ENCODE assay signal across 8 cellular contexts in the genomic region with DNA sequence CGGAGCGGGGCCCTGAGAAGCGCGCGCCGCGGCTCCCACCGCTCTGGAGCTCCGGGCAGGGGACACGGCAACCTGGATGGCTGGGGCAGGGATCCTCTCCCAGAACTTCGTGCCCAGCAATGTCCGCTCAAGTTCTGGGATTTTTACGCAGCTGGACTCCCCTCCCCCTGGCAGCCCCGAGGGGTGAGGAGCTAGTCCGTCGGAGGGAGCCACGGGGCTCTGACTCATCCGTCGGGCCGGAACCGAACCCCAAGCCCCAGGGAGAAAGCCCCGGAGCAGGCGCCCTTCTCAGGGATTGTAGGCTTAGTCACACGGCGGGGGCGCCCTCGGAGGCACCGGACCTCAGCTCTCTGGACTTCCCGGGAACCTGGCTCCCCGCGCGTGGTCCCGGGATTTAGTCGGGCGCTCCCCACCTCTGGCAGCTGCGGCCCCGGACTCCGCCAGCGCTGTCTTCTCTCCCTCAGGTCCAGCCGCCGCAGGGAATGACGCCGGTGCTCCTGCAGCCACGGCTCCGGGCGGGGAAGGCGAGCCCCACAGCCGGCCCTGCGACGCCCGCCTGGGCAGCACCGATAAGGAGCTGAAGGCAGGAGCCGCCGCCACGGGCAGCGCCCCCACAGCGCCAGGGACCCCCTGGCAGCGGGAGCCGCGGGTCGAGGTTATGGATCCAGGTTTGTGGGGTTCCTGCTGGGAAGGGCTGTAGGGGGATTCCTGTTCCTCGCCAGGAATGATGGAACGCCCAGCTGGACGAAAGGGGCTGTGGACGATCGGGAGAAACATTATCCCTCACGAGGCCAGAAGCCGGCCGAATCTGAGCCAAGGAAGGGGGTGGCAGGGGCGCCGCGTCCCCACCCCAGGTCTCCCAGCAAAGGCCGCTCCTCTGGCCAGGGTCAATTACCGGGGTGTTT. TPM values are rescaled to one million over a fixed set of nuclear protein-coding genes. Genes with fewer than 3 reads are reported as not detected.
DNase-seq lines count a peak whose midpoint lies in the region; TF ChIP-seq lines count a peak whose summit lies in the region.

No MANE protein-coding gene starts in this region.

- H3K27ac ChIP-seq in C4-2B (peak overlapping the region; percentile 49), endodermal cell (ENCODE audit: low read depth, low read length) (no peak overlapping the region), thyroid gland (peak overlapping the region in 2 of 3 donors; percentile 73 to 88)

- no peaks in the 10 kb centered on the region for H3K36me3 Mint-ChIP-seq in activated CD4-positive, alpha-beta memory T cell treated with anti-CD3 and anti-CD28 coated beads for 36 hours
- peaks cover 10% of the 10 kb centered on the region for H3K36me3 Mint-ChIP-seq in endodermal cell (ENCODE audit: low read depth)

- TF ChIP-seq POLR2A in thyroid gland (IDR thresholded peaks at IDR 0.05) = no peak

- 6 to 9% methylated on average over 57 to 74 of the region's 74 CpGs for WGBS in endodermal cell (ENCODE audit: insufficient coverage in 1 of 2, insufficient read length in 1 of 2), 2 experiments
- WGBS in thyroid gland, 2 donors = 0 to 7% methylated on average over 7 to 33 of the region's 74 CpGs

- H3K27me3 ChIP-seq in endodermal cell (ENCODE audit: control insufficient read depth, insufficient read depth, low read length, poor library complexity, severe bottlenecking) (peaks cover 35% of the 10 kb centered on the region), mucosa of stomach (ENCODE audit: control insufficient read depth, insufficient read depth, low read length) (peaks cover 30% of the 10 kb centered on the region), thyroid gland (no peaks in the 10 kb centered on the region)

- H3K36me3 ChIP-seq in endodermal cell (ENCODE audit: control insufficient read depth, insufficient read depth, low read length) (no peaks in the 10 kb centered on the region), mucosa of stomach (ENCODE audit: control insufficient read depth, insufficient read depth, low read length) (no peaks in the 10 kb centered on the region), thyroid gland (no peaks in the 10 kb centered on the region)

- POLR2A ChIA-PET in activated CD4-positive, alpha-beta memory T cell treated with anti-CD3 and anti-CD28 coated beads for 36 hours (lab: Charles Lee) = interaction anchor here (0.6 to 3.6 kb wide), 5 partner anchors 32 to 314 kb away, joined by 3 to 26 read pairs (median 4); a partner anchor contains a TSS

- H3K27me3 Mint-ChIP-seq in activated CD4-positive, alpha-beta memory T cell treated with anti-CD3 and anti-CD28 coated beads for 36 hours = no peaks in the 10 kb centered on the region
- peaks cover 38% of the 10 kb centered on the region for H3K27me3 Mint-ChIP-seq in endodermal cell (ENCODE audit: insufficient read depth)

- H3K9ac ChIP-seq in endodermal cell (ENCODE audit: extremely low read depth, low read length, poor library complexity, severe bottlenecking) (no peak overlapping the region), mucosa of stomach (ENCODE audit: low read length) (peak overlapping the region; percentile 47)

- CTCF ChIA-PET in activated CD4-positive, alpha-beta memory T cell treated with anti-CD3 and anti-CD28 coated beads for 36 hours (lab: Charles Lee) = interaction anchor here (0.6 to 8.6 kb wide), 38 partner anchors 8 to 393 kb away, joined by 3 to 109 read pairs (median 4); a partner anchor contains a TSS

- H3K9me3 ChIP-seq in endodermal cell (ENCODE audit: control insufficient read depth, low read length) = no peaks in the 10 kb centered on the region
- H3K9me3 ChIP-seq in mucosa of stomach (ENCODE audit: control insufficient read depth, low read length) = no peaks in the 10 kb centered on the region
- H3K9me3 ChIP-seq in thyroid gland = no peaks in the 10 kb centered on the region

- peaks cover 8% of the 10 kb centered on the region for H3K4me1 Mint-ChIP-seq in activated CD4-positive, alpha-beta memory T cell treated with anti-CD3 and anti-CD28 coated beads for 36 hours (ENCODE audit: low read depth)
- H3K4me1 Mint-ChIP-seq in endodermal cell = peaks cover 1% of the 10 kb centered on the region

- peak overlapping the region; percentile 56 for H3K4me3 Mint-ChIP-seq in activated CD4-positive, alpha-beta memory T cell treated with anti-CD3 and anti-CD28 coated beads for 36 hours
- peak overlapping the region; percentile 31 for H3K4me3 Mint-ChIP-seq in endodermal cell

- H3K9me3 Mint-ChIP-seq in activated CD4-positive, alpha-beta memory T cell treated with anti-CD3 and anti-CD28 coated beads for 36 hours = no peaks in the 10 kb centered on the region
- no peaks in the 10 kb centered on the region for H3K9me3 Mint-ChIP-seq in endodermal cell

- DNase-seq in HuH-7 (ENCODE audit: low spot score) (peak; percentile 58), endodermal cell (peak; percentile 84), thyroid gland (peak; percentile 43 to 49), SK-N-DZ (ENCODE audit: low spot score) (no peak), NCI-H1930 (lab: John Stamatoyannopoulos, UW) (no peak)
- peak; percentile 65 for DNase-seq in activated CD4-positive, alpha-beta memory T cell treated with anti-CD3 and anti-CD28 coated beads for 36 hours

- H3K4me3 ChIP-seq in endodermal cell (ENCODE audit: low read length) (peak overlapping the region; percentile 82), mucosa of stomach (ENCODE audit: low read length) (peak overlapping the region; percentile 41), thyroid gland (replicated peaks in 1 of 3) (peak overlapping the region in 2 of 3 donors; percentile 6 to 50)

- no peaks in the 10 kb centered on the region for H3K4me1 ChIP-seq in endodermal cell (ENCODE audit: control insufficient read depth, insufficient read depth, low read length)
- H3K4me1 ChIP-seq in mucosa of stomach (ENCODE audit: control insufficient read depth, insufficient read depth, low read length) = peaks cover 32% of the 10 kb centered on the region
- H3K4me1 ChIP-seq in thyroid gland = peaks cover 18 to 27% of the 10 kb centered on the region in 2 donors

- TF ChIP-seq CTCF in C4-2B (conservative IDR thresholded peaks at IDR 0.05) = no peak
- no peak for TF ChIP-seq CTCF in endodermal cell (conservative IDR thresholded peaks at IDR 0.05)
- TF ChIP-seq CTCF in thyroid gland (IDR thresholded peaks at IDR 0.05) = no peak

- H3K27ac Mint-ChIP-seq in activated CD4-positive, alpha-beta memory T cell treated with anti-CD3 and anti-CD28 coated beads for 36 hours = no peak overlapping the region
- no peak overlapping the region for H3K27ac Mint-ChIP-seq in endodermal cell

- intact Hi-C loops in activated CD4-positive, alpha-beta memory T cell treated with anti-CD3 and anti-CD28 coated beads for 36 hours (cut with micrococcal nuclease) = loop anchor here (10.0 kb wide), 1 partner anchor 250 kb away; no protein-coding TSS in a partner anchor
- intact Hi-C loops in thyroid gland (cut with DNase I) = no loop called here

RNA-seq across cellular contexts. Expression of a gene that starts 0.8 kb away (rescaled TPM):
- total RNA-seq in activated CD4-positive, alpha-beta memory T cell treated with anti-CD3 and anti-CD28 coated beads for 36 hours = 10 to 100 TPM in 1 of 2 experiments, 1 to 10 TPM in 1; 9.9 to 11.4 TPM
- total RNA-seq in endodermal cell (1 to 10 TPM; 1.5 to 1.8 TPM), thyroid gland (10 to 100 TPM in 3 of 4 donors, 1 to 10 TPM in 1; 8.5 to 24.5 (median 13.8) TPM)
- polyA plus RNA-seq in endodermal cell (2013, experiment 1 of 2) = 8.0 TPM
- 6.2 TPM for polyA plus RNA-seq in endodermal cell (2013, experiment 2 of 2)
- 3.7 and 6.7 TPM in 2 replicates for polyA plus RNA-seq in SK-N-DZ (2014; cell fraction: cytosol; rRNA removed)
- 7.1 and 8.8 TPM in 2 replicates for polyA plus RNA-seq in SK-N-DZ (2014; cell fraction: nucleus; rRNA removed)

RNA-seq across cellular contexts. Expression of a gene that starts 31.5 kb away (rescaled TPM):
- 10 to 100 TPM; 40.1 to 42.1 TPM for total RNA-seq in activated CD4-positive, alpha-beta memory T cell treated with anti-CD3 and anti-CD28 coated beads for 36 hours
- 10 to 100 TPM; 60.9 to 89.8 TPM for total RNA-seq in endodermal cell
- 70.1 TPM for polyA plus RNA-seq in endodermal cell (2013, experiment 1 of 2)
- 68.6 TPM for polyA plus RNA-seq in endodermal cell (2013, experiment 2 of 2)
- total RNA-seq in thyroid gland = 100 to 1,000 TPM; 133 to 198 (median 167) TPM
- 74.2 and 95.7 TPM in 2 replicates for polyA plus RNA-seq in SK-N-DZ (2014; cell fraction: cytosol; rRNA removed)
- polyA plus RNA-seq in SK-N-DZ (2014; cell fraction: nucleus; rRNA removed) = 83.3 and 104 TPM in 2 replicates

Comparison
In these comparisons a context has a peak if more than half of its experiments do, and no peak if none do; other contexts are left out.
1. DNase-seq: peak in HuH-7 (single experiment), activated CD4-positive, alpha-beta memory T cell treated with anti-CD3 and anti-CD28 coated beads for 36 hours (single experiment), endodermal cell (single experiment) and thyroid gland (2 of 2); none in SK-N-DZ (single experiment) and NCI-H1930 (0 of 2).
2. H3K4me3 ChIP-seq: peak in every context shown above with its lines; median percentile 82 in endodermal cell; 41 in mucosa of stomach; 28 in thyroid gland.